Comparison of ENCODE assay signal across 8 cellular contexts in the genomic region with DNA sequence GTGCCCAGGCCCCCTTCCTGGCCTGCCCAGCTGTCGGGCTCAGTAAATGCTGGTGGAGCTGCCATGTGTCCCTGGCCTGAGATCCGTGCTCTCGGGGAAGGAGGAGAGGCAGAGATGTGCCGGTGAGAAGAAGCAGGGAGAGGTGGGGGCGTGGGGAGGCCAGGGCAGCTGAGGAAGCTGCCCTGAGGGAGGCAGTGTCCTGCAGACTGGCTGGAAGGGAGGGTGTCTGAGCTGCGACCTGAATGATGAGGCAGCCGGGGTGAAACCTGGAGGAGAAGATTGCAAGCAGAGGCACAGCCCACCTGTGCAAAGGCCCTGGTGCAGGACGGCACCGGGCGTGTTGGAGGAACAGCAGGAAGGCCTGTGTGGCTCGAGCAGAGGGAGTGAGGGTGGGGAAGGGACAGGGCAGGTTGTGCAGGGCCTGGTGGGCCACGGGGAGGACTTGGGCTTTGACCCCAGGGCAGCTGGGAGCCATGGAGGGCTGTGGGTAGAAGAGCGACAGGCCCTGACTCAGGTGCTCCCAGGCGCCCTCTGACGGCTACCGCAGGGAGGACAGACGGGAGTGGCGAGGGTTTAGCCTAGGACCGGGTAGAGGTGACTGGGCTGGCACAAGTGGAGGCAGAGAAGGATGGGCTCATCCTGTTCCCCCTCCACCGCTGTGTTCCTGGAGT. TPM values are rescaled to one million over a fixed set of nuclear protein-coding genes. Genes with fewer than 3 reads are reported as not detected.
DNase-seq lines count a peak whose midpoint lies in the region; ATAC-seq and TF ChIP-seq lines count a peak whose summit lies in the region.

No MANE protein-coding gene starts in this region.

- H3K27ac Mint-ChIP-seq in type B pancreatic cell = peak overlapping the region; percentile 39

- no peak overlapping the region for H3K4me3 ChIP-seq in esophagus muscularis mucosa
- no peak overlapping the region for H3K4me3 ChIP-seq in osteoblast (ENCODE audit: insufficient read depth, low read length)

- H4K20me1 ChIP-seq in osteoblast (ENCODE audit: insufficient read depth, low read length) = peaks cover 5% of the 10 kb centered on the region

- ATAC-seq in HG02588 (IDR thresholded peaks at IDR 0.05; ENCODE audit: unreplicated experiment) = no peak

- H3K9me3 Mint-ChIP-seq in type B pancreatic cell = no peaks in the 10 kb centered on the region

- DNase-seq in NCI-H2081 (lab: John Stamatoyannopoulos, UW) (peak; percentile 20 to 39), NCI-H2081 treated with DMSO at 0.1 percent for 48 hours (lab: John Stamatoyannopoulos, UW) (no peak), NCI-H526 treated with DMSO at 0.1 percent for 48 hours (lab: John Stamatoyannopoulos, UW) (peak; percentile 2), esophagus muscularis mucosa (ENCODE audit: extremely low spot score) (no peak), osteoblast (ENCODE audit: insufficient read length, low spot score, missing footprints) (peak; percentile 99), type B pancreatic cell (ENCODE audit: extremely low spot score, unreplicated experiment) (no peak)
- peak; percentile 32 for DNase-seq in activated CD8-positive, alpha-beta memory T cell treated with anti-CD3 and anti-CD28 coated beads, Interleukin-2, amount 50 U/mL, for 24 hours (ENCODE audit: extremely low read depth)

- peaks cover 4% of the 10 kb centered on the region for H3K36me3 Mint-ChIP-seq in type B pancreatic cell

- H3K27me3 Mint-ChIP-seq in type B pancreatic cell = no peaks in the 10 kb centered on the region

- H3K4me1 Mint-ChIP-seq in type B pancreatic cell (ENCODE audit: unreplicated experiment) = no peaks in the 10 kb centered on the region

- 48% methylated on average over 19 of the region's 20 CpGs for WGBS in esophagus muscularis mucosa

- no peak overlapping the region for H3K4me3 Mint-ChIP-seq in type B pancreatic cell

- no peak overlapping the region for H3K27ac ChIP-seq in esophagus muscularis mucosa (replicated peaks in 1 of 4)
- H3K27ac ChIP-seq in osteoblast (ENCODE audit: low read depth, low read length) = no peak overlapping the region

- no peak overlapping the region for H2AFZ ChIP-seq in osteoblast (ENCODE audit: low read length)

- no peak overlapping the region for H3K4me2 ChIP-seq in osteoblast (ENCODE audit: insufficient read depth, low read length)

- no peaks in the 10 kb centered on the region for H3K9me3 ChIP-seq in esophagus muscularis mucosa
- no peaks in the 10 kb centered on the region for H3K9me3 ChIP-seq in osteoblast (ENCODE audit: low read depth, low read length)

- TF ChIP-seq CTCF in esophagus muscularis mucosa (IDR thresholded peaks at IDR 0.05) (peak; percentile 33 to 67 (median 35)), osteoblast (IDR thresholded peaks at IDR 0.05; ENCODE audit: extremely low read depth, low read depth, low read length) (peak; percentile 62), type B pancreatic cell (conservative IDR thresholded peaks at IDR 0.05) (peak; percentile 76)

- no peak for TF ChIP-seq POLR2A in esophagus muscularis mucosa (IDR thresholded peaks at IDR 0.05; ENCODE audit: low read depth)

- no peaks in the 10 kb centered on the region for H3K79me2 ChIP-seq in osteoblast (ENCODE audit: insufficient read depth, low read length)

- intact Hi-C loops in esophagus muscularis mucosa (cut with DNase I) = no loop called here

- H3K27me3 ChIP-seq in esophagus muscularis mucosa (no peaks in the 10 kb centered on the region), osteoblast (ENCODE audit: insufficient read depth, low read length) (no peaks in the 10 kb centered on the region)

- H3K4me1 ChIP-seq in esophagus muscularis mucosa (no peaks in the 10 kb centered on the region), osteoblast (ENCODE audit: insufficient read depth, low read length) (no peaks in the 10 kb centered on the region)

- no peak for TF ChIP-seq EP300 in esophagus muscularis mucosa (IDR thresholded peaks at IDR 0.05)

- H3K36me3 ChIP-seq in esophagus muscularis mucosa = peaks cover 20 to 42% (median 35%) of the 10 kb centered on the region in 4 donors
- peaks cover 15% of the 10 kb centered on the region for H3K36me3 ChIP-seq in osteoblast (ENCODE audit: insufficient read depth, low read length)

RNA-seq across cellular contexts. Expression of gene CELF5, which starts 14.0 kb away (rescaled TPM):
- total RNA-seq in esophagus muscularis mucosa (under 1 TPM in 1 of 4 donors, not detected in 3; 0.17 TPM), osteoblast (not detected in 2 replicates), type B pancreatic cell (ENCODE audit: low replicate concordance) (0.50 and 2.6 TPM in 2 replicates)

RNA-seq across cellular contexts. Expression of gene NCLN, which starts 24.8 kb away (rescaled TPM):
- total RNA-seq in esophagus muscularis mucosa = 10 to 100 TPM; 26.2 to 33.6 (median 29.7) TPM
- 37.7 and 39.4 TPM in 2 replicates for total RNA-seq in osteoblast
- total RNA-seq in type B pancreatic cell (ENCODE audit: low replicate concordance) = 63.9 and 65.8 TPM in 2 replicates

RNA-seq across cellular contexts. Expression of gene S1PR4, which starts 31.9 kb away (rescaled TPM):
- total RNA-seq in esophagus muscularis mucosa = 1 to 10 TPM in 3 of 4 donors, under 1 TPM in 1; 0.42 to 5.5 (median 2.4) TPM
- total RNA-seq in osteoblast = not detected in 2 replicates
- total RNA-seq in type B pancreatic cell (ENCODE audit: low replicate concordance) = not detected in 2 replicates

Comparison
In these comparisons a context has a peak if more than half of its experiments do, and no peak if none do; other contexts are left out.
1. DNase-seq: peak in NCI-H2081 (2 of 2), NCI-H526 treated with DMSO at 0.1 percent for 48 hours (single experiment), activated CD8-positive, alpha-beta memory T cell treated with anti-CD3 and anti-CD28 coated beads, Interleukin-2, amount 50 U/mL, for 24 hours (single experiment) and osteoblast (single experiment); none in NCI-H2081 treated with DMSO at 0.1 percent for 48 hours (single experiment), esophagus muscularis mucosa (single experiment) and type B pancreatic cell (single experiment).
2. Peak in every context shown above with its lines, with median percentiles within 50 percentile points of each other: CTCF ChIP-seq.